In the genomic region with DNA sequence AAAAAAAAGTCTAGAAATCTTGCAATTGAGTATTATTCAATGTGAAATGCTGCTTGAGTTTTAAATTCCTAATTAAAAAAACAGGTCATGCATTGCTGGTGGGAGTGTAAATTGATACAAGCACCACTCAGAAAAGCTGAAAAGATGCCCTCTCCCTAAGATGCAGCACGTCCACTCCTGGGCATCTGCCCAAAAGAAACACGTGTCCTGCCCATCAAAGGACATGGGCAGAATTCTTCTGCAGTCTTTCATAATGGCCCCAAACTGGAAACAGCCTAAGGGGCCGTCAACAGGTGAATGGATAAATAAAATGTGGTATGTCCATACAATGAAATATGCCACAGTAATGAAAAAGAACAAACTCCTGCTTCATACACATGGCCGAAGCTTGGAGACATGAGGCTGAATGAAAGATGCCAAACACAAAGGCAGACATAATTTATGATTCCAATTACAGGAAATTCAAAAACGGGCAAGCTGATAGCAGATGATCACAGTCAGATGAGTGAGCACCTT, we compare ENCODE assay signal across 1 cellular context.
TF ChIP-seq lines count a peak whose summit lies in the region.

No MANE protein-coding gene starts in this region.

TF ChIP-seq in HEK293, 187 proteins besides CTCF, POLR2A, EP300 and RAD21 (continued from another document):
- TF ChIP-seq, protein P1, sequence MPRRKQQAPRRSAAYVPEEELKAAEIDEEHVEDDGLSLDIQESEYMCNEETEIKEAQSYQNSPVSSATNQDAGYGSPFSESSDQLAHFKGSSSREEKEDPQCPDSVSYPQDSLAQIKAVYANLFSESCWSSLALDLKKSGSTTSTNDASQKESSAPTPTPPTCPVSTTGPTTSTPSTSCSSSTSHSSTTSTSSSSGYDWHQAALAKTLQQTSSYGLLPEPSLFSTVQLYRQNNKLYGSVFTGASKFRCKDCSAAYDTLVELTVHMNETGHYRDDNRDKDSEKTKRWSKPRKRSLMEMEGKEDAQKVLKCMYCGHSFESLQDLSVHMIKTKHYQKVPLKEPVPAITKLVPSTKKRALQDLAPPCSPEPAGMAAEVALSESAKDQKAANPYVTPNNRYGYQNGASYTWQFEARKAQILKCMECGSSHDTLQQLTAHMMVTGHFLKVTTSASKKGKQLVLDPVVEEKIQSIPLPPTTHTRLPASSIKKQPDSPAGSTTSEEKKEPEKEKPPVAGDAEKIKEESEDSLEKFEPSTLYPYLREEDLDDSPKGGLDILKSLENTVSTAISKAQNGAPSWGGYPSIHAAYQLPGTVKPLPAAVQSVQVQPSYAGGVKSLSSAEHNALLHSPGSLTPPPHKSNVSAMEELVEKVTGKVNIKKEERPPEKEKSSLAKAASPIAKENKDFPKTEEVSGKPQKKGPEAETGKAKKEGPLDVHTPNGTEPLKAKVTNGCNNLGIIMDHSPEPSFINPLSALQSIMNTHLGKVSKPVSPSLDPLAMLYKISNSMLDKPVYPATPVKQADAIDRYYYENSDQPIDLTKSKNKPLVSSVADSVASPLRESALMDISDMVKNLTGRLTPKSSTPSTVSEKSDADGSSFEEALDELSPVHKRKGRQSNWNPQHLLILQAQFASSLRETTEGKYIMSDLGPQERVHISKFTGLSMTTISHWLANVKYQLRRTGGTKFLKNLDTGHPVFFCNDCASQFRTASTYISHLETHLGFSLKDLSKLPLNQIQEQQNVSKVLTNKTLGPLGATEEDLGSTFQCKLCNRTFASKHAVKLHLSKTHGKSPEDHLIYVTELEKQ (tag by site-specific recombination; IDR thresholded peaks at IDR 0.05; ENCODE audit: borderline replicate concordance) = no peak
- TF ChIP-seq, protein P2, sequence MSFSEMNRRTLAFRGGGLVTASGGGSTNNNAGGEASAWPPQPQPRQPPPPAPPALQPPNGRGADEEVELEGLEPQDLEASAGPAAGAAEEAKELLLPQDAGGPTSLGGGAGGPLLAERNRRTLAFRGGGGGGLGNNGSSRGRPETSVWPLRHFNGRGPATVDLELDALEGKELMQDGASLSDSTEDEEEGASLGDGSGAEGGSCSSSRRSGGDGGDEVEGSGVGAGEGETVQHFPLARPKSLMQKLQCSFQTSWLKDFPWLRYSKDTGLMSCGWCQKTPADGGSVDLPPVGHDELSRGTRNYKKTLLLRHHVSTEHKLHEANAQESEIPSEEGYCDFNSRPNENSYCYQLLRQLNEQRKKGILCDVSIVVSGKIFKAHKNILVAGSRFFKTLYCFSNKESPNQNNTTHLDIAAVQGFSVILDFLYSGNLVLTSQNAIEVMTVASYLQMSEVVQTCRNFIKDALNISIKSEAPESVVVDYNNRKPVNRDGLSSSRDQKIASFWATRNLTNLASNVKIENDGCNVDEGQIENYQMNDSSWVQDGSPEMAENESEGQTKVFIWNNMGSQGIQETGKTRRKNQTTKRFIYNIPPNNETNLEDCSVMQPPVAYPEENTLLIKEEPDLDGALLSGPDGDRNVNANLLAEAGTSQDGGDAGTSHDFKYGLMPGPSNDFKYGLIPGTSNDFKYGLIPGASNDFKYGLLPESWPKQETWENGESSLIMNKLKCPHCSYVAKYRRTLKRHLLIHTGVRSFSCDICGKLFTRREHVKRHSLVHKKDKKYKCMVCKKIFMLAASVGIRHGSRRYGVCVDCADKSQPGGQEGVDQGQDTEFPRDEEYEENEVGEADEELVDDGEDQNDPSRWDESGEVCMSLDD (tag by site-specific recombination; IDR thresholded peaks at IDR 0.05) = no peak
